10 cellular contexts compared by ENCODE assay signal in the genomic region with DNA sequence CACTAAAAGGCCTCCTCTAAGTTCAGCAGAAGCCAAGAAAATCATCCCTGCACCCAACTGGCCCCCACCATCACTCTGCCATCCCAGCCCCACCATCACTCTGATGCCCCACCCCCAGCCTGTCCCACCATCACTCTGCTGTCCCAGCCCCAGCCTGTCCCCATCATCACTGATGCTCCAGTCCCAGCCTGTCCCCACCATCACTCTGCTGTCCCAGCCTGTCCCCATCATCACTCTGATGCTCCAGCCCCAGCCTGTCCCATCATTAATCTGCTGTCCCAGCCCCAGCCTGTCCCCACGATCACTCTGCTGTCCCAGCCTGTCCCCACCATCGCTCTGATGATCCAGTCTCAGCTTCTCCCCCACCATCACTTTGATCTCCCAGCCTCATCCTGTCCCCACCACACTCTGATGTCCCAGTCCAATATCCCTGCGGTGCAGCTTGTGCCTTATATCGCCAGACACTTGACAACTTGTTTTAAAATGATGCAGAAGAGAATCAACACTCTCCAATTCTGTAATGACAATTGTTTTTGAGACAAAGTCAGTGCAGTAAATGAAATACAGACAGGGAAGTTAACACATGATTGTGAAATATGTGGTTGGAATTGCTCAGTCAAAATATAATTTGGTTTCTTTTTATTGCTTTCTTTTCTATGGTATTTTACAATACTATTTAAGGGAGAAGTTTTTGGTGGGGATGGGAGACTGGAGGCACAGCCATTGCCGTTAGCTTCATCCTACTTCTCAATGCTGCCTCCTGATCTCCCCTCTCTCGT.
DNase-seq lines count a peak whose midpoint lies in the region; ATAC-seq and TF ChIP-seq lines count a peak whose summit lies in the region.
"Had no signal": no experiment of that assay in that cellular context is flagged by ENCODE, and none has a peak within 500 bp of the region (broad histone marks: within the 10 kb centered on the region; RNA-seq: fewer than 3 reads in every experiment).

No MANE protein-coding gene starts in this region.

- H3K9me3 Mint-ChIP-seq in activated CD4-positive, alpha-beta memory T cell treated with anti-CD3 and anti-CD28 coated beads, Interleukin-2, amount 10 ng/mL, durations not matched to agents 7 days and 5 days = no peaks in the 10 kb centered on the region

- peaks cover 4% of the 10 kb centered on the region for H3K36me3 Mint-ChIP-seq in activated CD4-positive, alpha-beta memory T cell treated with anti-CD3 and anti-CD28 coated beads, Interleukin-2, amount 10 ng/mL, durations not matched to agents 7 days and 5 days (ENCODE audit: low read depth)

- CTCF ChIA-PET in BJ (lab: Yijun Ruan, JAX) (interaction anchor here (0.8 to 2.4 kb wide), 4 partner anchors 21 to 259 kb away, joined by 3 to 8 read pairs (median 4); a partner anchor contains a TSS), HEK293T (lab: Yijun Ruan, JAX) (interaction anchor here (1.5 kb wide), 1 partner anchor 23 kb away, joined by 5 read pairs; no protein-coding TSS in a partner anchor)
- CTCF ChIA-PET in activated CD4-positive, alpha-beta memory T cell treated with anti-CD3 and anti-CD28 coated beads, Interleukin-2, amount 10 ng/mL, durations not matched to agents 7 days and 5 days (lab: Charles Lee) = interaction anchor here (1.1 to 1.9 kb wide), 3 partner anchors 23 to 98 kb away, joined by 4 to 5 read pairs (median 5); no protein-coding TSS in a partner anchor

- no peak overlapping the region for H3K4me3 ChIP-seq in BJ (ENCODE audit: low read depth, low read length)
- no peak overlapping the region for H3K4me3 ChIP-seq in liver (ENCODE audit: low read depth in 1 of 3, low read length in 3 of 3)
- H3K4me3 ChIP-seq in esophagus squamous epithelium = no peak overlapping the region

- WGBS in liver = 83% methylated on average over 6 of the region's 6 CpGs
- 75 to 87% methylated on average over 6 of the region's 6 CpGs for WGBS in esophagus squamous epithelium, 2 donors

- no peak for ATAC-seq in Right ventricle myocardium superior (ENCODE audit: poor library complexity)

- H3K9me3 ChIP-seq in liver (ENCODE audit: control insufficient read depth in 4 of 4, low read length in 3 of 4) (no peaks in the 10 kb centered on the region), esophagus squamous epithelium (no peaks in the 10 kb centered on the region)

- H3K4me1 Mint-ChIP-seq in activated CD4-positive, alpha-beta memory T cell treated with anti-CD3 and anti-CD28 coated beads, Interleukin-2, amount 10 ng/mL, durations not matched to agents 7 days and 5 days = peaks cover 37% of the 10 kb centered on the region

- H3K27ac ChIP-seq in liver (ENCODE audit: low read depth in 1 of 2, low read length in 2 of 2) (peak overlapping the region; percentile 7 to 43), esophagus squamous epithelium (peak overlapping the region in 1 of 4 donors; percentile 6)

- H3K4me1 ChIP-seq in liver (ENCODE audit: control insufficient read depth in 4 of 4, insufficient read depth in 4 of 4, low read length in 3 of 4) = no peaks in the 10 kb centered on the region
- no peaks in the 10 kb centered on the region for H3K4me1 ChIP-seq in esophagus squamous epithelium

- TF ChIP-seq RAD21 in liver (IDR thresholded peaks at IDR 0.05) = no peak

- H3K4me3 Mint-ChIP-seq in activated CD4-positive, alpha-beta memory T cell treated with anti-CD3 and anti-CD28 coated beads, Interleukin-2, amount 10 ng/mL, durations not matched to agents 7 days and 5 days = no peak overlapping the region

- H3K27ac Mint-ChIP-seq in activated CD4-positive, alpha-beta memory T cell treated with anti-CD3 and anti-CD28 coated beads, Interleukin-2, amount 10 ng/mL, durations not matched to agents 7 days and 5 days = peak overlapping the region; percentile 31

- no peaks in the 10 kb centered on the region for H3K27me3 Mint-ChIP-seq in activated CD4-positive, alpha-beta memory T cell treated with anti-CD3 and anti-CD28 coated beads, Interleukin-2, amount 10 ng/mL, durations not matched to agents 7 days and 5 days

- POLR2A ChIA-PET in BJ (lab: Charles Lee) (interaction anchor here (0.6 kb wide), 1 partner anchor 1458 kb away, joined by 3 read pairs; no protein-coding TSS in a partner anchor), HEK293T (lab: Yijun Ruan, JAX) (no interaction called here)
- POLR2A ChIA-PET in activated CD4-positive, alpha-beta memory T cell treated with anti-CD3 and anti-CD28 coated beads, Interleukin-2, amount 10 ng/mL, durations not matched to agents 7 days and 5 days (lab: Charles Lee) = interaction anchor here (1.3 to 1.8 kb wide), 3 partner anchors 8 to 101 kb away, joined by 3 to 4 read pairs (median 3); a partner anchor contains a TSS

- intact Hi-C loops in esophagus squamous epithelium (cut with DNase I) (no loop called here), Right ventricle myocardium superior (cut with DNase I) (no loop called here)

- H3K36me3 ChIP-seq in BJ (ENCODE audit: control insufficient read depth, insufficient read depth, low read length) (no peaks in the 10 kb centered on the region), liver (ENCODE audit: control insufficient read depth in 4 of 4, insufficient read depth in 3 of 4, low read depth in 1 of 4, low read length in 3 of 4) (no peaks in the 10 kb centered on the region), esophagus squamous epithelium (no peaks in the 10 kb centered on the region)

- peak; percentile 20 for DNase-seq in BJ (ENCODE audit: low read depth)
- DNase-seq in KG1 (lab: John Stamatoyannopoulos, UW) = peak; percentile 59
- no peak for DNase-seq in activated CD4-positive, alpha-beta memory T cell treated with anti-CD3 and anti-CD28 coated beads, Interleukin-2, amount 10 ng/mL, durations not matched to agents 7 days and 5 days
- no peak for DNase-seq in esophagus squamous epithelium (lab: John Stamatoyannopoulos, UW)
- no peak for DNase-seq in Right ventricle myocardium superior
- DNase-seq in globus pallidus (ENCODE audit: low spot score) = no peak
- DNase-seq in HEK293T (ENCODE audit: extremely low spot score) = no peak
- DNase-seq: C1 segment of cervical spinal cord, NCI-H1436 had no signal

- no peak overlapping the region for H3K9ac ChIP-seq in liver (ENCODE audit: low read depth in 1 of 2, low read length in 2 of 2)

- TF ChIP-seq POLR2A in esophagus squamous epithelium (IDR thresholded peaks at IDR 0.05) = no peak

- H3K27me3 ChIP-seq in BJ (ENCODE audit: control insufficient read depth, insufficient read depth, low read length) (no peaks in the 10 kb centered on the region; the same call in 1 of the 2 replicates), liver (ENCODE audit: control insufficient read depth in 4 of 4, insufficient read depth in 4 of 4, low read length in 3 of 4) (no peaks in the 10 kb centered on the region), esophagus squamous epithelium (no peaks in the 10 kb centered on the region)

- TF ChIP-seq CTCF in BJ (IDR thresholded peaks at IDR 0.05; ENCODE audit: insufficient read depth, low read depth, low read length) = no peak
- no peak for TF ChIP-seq CTCF in liver (IDR thresholded peaks at IDR 0.05; ENCODE audit: low read depth, low read length, missing input control)
- no peak for TF ChIP-seq CTCF in esophagus squamous epithelium (IDR thresholded peaks at IDR 0.05)

TF ChIP-seq in liver, 16 proteins besides CTCF, POLR2A, EP300 and RAD21 (continues in another document):
- TF ChIP-seq RXRA (IDR thresholded peaks at IDR 0.05) = no peak
- TF ChIP-seq FOXA2 (IDR thresholded peaks at IDR 0.05) = no peak
- TF ChIP-seq TAF1 (conservative IDR thresholded peaks at IDR 0.05) = no peak
- TF ChIP-seq SP1 (IDR thresholded peaks at IDR 0.05) = no peak
- TF ChIP-seq HNF4A (conservative IDR thresholded peaks at IDR 0.05) = no peak
- TF ChIP-seq, protein P1, sequence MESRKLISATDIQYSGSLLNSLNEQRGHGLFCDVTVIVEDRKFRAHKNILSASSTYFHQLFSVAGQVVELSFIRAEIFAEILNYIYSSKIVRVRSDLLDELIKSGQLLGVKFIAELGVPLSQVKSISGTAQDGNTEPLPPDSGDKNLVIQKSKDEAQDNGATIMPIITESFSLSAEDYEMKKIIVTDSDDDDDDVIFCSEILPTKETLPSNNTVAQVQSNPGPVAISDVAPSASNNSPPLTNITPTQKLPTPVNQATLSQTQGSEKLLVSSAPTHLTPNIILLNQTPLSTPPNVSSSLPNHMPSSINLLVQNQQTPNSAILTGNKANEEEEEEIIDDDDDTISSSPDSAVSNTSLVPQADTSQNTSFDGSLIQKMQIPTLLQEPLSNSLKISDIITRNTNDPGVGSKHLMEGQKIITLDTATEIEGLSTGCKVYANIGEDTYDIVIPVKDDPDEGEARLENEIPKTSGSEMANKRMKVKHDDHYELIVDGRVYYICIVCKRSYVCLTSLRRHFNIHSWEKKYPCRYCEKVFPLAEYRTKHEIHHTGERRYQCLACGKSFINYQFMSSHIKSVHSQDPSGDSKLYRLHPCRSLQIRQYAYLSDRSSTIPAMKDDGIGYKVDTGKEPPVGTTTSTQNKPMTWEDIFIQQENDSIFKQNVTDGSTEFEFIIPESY (IDR thresholded peaks at IDR 0.05) = no peak
- no peak for TF ChIP-seq GABPA (IDR thresholded peaks at IDR 0.05 in 1 of 2, conservative IDR thresholded peaks at IDR 0.05 in 1 of 2)
- no peak for TF ChIP-seq HNF4G (IDR thresholded peaks at IDR 0.05)

TF ChIP-seq in HEK293T, 16 proteins besides CTCF, POLR2A, EP300 and RAD21:
- TF ChIP-seq HDGF (IDR thresholded peaks at IDR 0.05; ENCODE audit: borderline replicate concordance) = no peak
- TF ChIP-seq L3MBTL2 (conservative IDR thresholded peaks at IDR 0.05) = no peak
- TF ChIP-seq FOXM1 (IDR thresholded peaks at IDR 0.05; ENCODE audit: borderline replicate concordance) = no peak
- TF ChIP-seq BHLHE40 (IDR thresholded peaks at IDR 0.05; ENCODE audit: borderline replicate concordance) = no peak
- TF ChIP-seq SUZ12 (IDR thresholded peaks at IDR 0.05) = no peak
- TF ChIP-seq ARNT (IDR thresholded peaks at IDR 0.05) = no peak
- TF ChIP-seq FOXK2 (IDR thresholded peaks at IDR 0.05) = no peak
- TF ChIP-seq, protein P2, sequence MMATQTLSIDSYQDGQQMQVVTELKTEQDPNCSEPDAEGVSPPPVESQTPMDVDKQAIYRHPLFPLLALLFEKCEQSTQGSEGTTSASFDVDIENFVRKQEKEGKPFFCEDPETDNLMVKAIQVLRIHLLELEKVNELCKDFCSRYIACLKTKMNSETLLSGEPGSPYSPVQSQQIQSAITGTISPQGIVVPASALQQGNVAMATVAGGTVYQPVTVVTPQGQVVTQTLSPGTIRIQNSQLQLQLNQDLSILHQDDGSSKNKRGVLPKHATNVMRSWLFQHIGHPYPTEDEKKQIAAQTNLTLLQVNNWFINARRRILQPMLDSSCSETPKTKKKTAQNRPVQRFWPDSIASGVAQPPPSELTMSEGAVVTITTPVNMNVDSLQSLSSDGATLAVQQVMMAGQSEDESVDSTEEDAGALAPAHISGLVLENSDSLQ (IDR thresholded peaks at IDR 0.05) = no peak
- no peak for TF ChIP-seq TARDBP (IDR thresholded peaks at IDR 0.05)

Comparison
In these comparisons a context has a peak if more than half of its experiments do, and no peak if none do; other contexts are left out.
1. DNase-seq: peak in BJ (single experiment) and KG1 (single experiment); none in activated CD4-positive, alpha-beta memory T cell treated with anti-CD3 and anti-CD28 coated beads, Interleukin-2, amount 10 ng/mL, durations not matched to agents 7 days and 5 days (single experiment), esophagus squamous epithelium (single experiment), Right ventricle myocardium superior (single experiment), globus pallidus (single experiment) and HEK293T (single experiment).